20 cellular contexts compared by ENCODE assay signal in genomic region chr14:35387713-35388579, GRCh38.
"Had no signal": no experiment of that assay in that cellular context is flagged by ENCODE, and none has a peak within 500 bp of the region (broad histone marks: within the 10 kb centered on the region; RNA-seq: fewer than 3 reads in every experiment).

No MANE protein-coding gene starts in this region.

- H3K27ac ChIP-seq: colonic mucosa, neutrophil had no signal

- H3K9me3 ChIP-seq: colonic mucosa, esophagus squamous epithelium, mucosa of descending colon, neutrophil had no signal

- ATAC-seq: activated T-cell treated with anti-CD3 and anti-CD28 coated beads, Interleukin-2, amount 50 U/mL, for 72 hours; mucosa of descending colon; naive thymus-derived CD4-positive, alpha-beta T cell; right cardiac atrium had no signal

- H3K4me3 ChIP-seq: colonic mucosa, esophagus squamous epithelium, mucosa of descending colon, smooth muscle cell had no signal

- H3K36me3 ChIP-seq: colonic mucosa, esophagus squamous epithelium, neutrophil had no signal

- DNase-seq: activated CD4-positive, alpha-beta T cell treated with anti-CD3 and anti-CD28 coated beads, Interleukin-2, amount 10 ng/mL, durations not matched to agents 24 days and 14 days; activated CD4-positive, CD25-positive, alpha-beta regulatory T cell; activated CD8-positive, alpha-beta memory T cell treated with anti-CD3 and anti-CD28 coated beads, Interleukin-2, amount 50 U/mL, for 48 hours; activated gamma-delta T cell; activated T-cell treated with anti-CD3 and anti-CD28 coated beads, Interleukin-2, amount 50 U/mL, for 72 hours; amniotic stem cell; central memory CD4-positive, alpha-beta T cell; colonic mucosa; esophagus squamous epithelium; foreskin fibroblast; mammary epithelial cell; mucosa of descending colon; naive thymus-derived CD4-positive, alpha-beta T cell; right cardiac atrium; stimulated activated CD4-positive, alpha-beta T cell treated with anti-CD3 and anti-CD28 coated beads, Interleukin-4, amount 100 ng/mL, for 4 hours; stimulated activated CD8-positive, alpha-beta memory T cell treated with anti-CD3 and anti-CD28 coated beads, Interleukin-4, amount 100 ng/mL, for 48 hours; stimulated activated naive CD4-positive, alpha-beta T cell treated with Interleukin-2 at 50 U/mL for 16 hours; T-helper 2 cell had no signal

- H3K4me2 ChIP-seq: smooth muscle cell had no signal

- H3K27me3 ChIP-seq: colonic mucosa, esophagus squamous epithelium, neutrophil had no signal
